In genomic region chr12:11704094-11704493, GRCh38 we compare ENCODE assay signal across 1 cellular context.
TF ChIP-seq lines count a peak whose summit lies in the region.

No MANE protein-coding gene starts in this region.

TF ChIP-seq in IMR-90, 13 proteins besides CTCF, POLR2A, EP300 and RAD21:
- no peak for TF ChIP-seq RCOR1 (IDR thresholded peaks at IDR 0.05; ENCODE audit: insufficient replicate concordance, low read length)
- no peak for TF ChIP-seq NFE2L2 (IDR thresholded peaks at IDR 0.05; ENCODE audit: low read depth, low read length)
- no peak for TF ChIP-seq MAZ (IDR thresholded peaks at IDR 0.05; ENCODE audit: borderline replicate concordance, low read depth, low read length)
